ENCODE assay signal across 11 cellular contexts in genomic region chr4:182560358-182560757, GRCh38.
DNase-seq lines count a peak whose midpoint lies in the region; ATAC-seq and TF ChIP-seq lines count a peak whose summit lies in the region.
"Had no signal": no experiment of that assay in that cellular context is flagged by ENCODE, and none has a peak within 500 bp of the region (broad histone marks: within the 10 kb centered on the region; RNA-seq: fewer than 3 reads in every experiment).

No MANE protein-coding gene starts in this region.

- in situ Hi-C loops in mammary epithelial cell (cut with MboI; ENCODE audit: low sequenced_read_pairs in 2 of 2), result no loop called here

- dilution Hi-C loops in mammary epithelial cell (cut with HindIII; ENCODE audit: low sequenced_read_pairs), result no loop called here

- H2AFZ ChIP-seq in OCI-LY3 (ENCODE audit: low read depth, low read length), result peak overlapping the region; percentile 30
- no peak overlapping the region for H2AFZ ChIP-seq in smooth muscle cell (ENCODE audit: low read depth)
- no peak overlapping the region for H2AFZ ChIP-seq in mammary epithelial cell (ENCODE audit: low read depth, low read length)

- 39% methylated on average over 4 of the region's 4 CpGs for WGBS in smooth muscle cell (ENCODE audit: low lambda C conversion rate)
- WGBS in testis, 2 donors, result 61 to 75% methylated on average over 4 of the region's 4 CpGs
- 72% methylated on average over 4 of the region's 4 CpGs for WGBS in mammary epithelial cell (ENCODE audit: low coverage, missing lambda C conversion rate)

- CTCF ChIA-PET in mammary epithelial cell (lab: Charles Lee; ENCODE audit: low non-redundant PET), result no interaction called here

- ATAC-seq in esophagus mucosa, result no peak
- ATAC-seq: stimulated activated naive CD8-positive, alpha-beta T cell treated with anti-CD3 and anti-CD28 coated beads, Interleukin-15, amount 100 ng/mL, for 72 hours had no signal

- H3F3A ChIP-seq in smooth muscle cell (ENCODE audit: low read depth), result no peaks in the 10 kb centered on the region

- no peak for TF ChIP-seq CTCF in OCI-LY3 (IDR thresholded peaks at IDR 0.05; ENCODE audit: low read depth, low read length)
- peak; percentile 13 for TF ChIP-seq CTCF in smooth muscle cell (IDR thresholded peaks at IDR 0.05; ENCODE audit: borderline replicate concordance, insufficient read depth, poor library complexity, severe bottlenecking)
- TF ChIP-seq CTCF in testis (IDR thresholded peaks at IDR 0.05), result no peak
- no peak for TF ChIP-seq CTCF in mammary epithelial cell (conservative IDR thresholded peaks at IDR 0.05 in 1 of 2, IDR thresholded peaks at IDR 0.05 in 1 of 2; ENCODE audit: extremely low read depth in 1 of 2, insufficient read depth in 1 of 2, low read depth in 1 of 2, low read length in 2 of 2)

- intact Hi-C loops in testis (cut with DNase I; ENCODE audit: low total_unique reads), result no loop called here
- intact Hi-C loops in mammary epithelial cell (cut with micrococcal nuclease), result no loop called here

- peaks cover 8% of the 10 kb centered on the region for H3K4me1 ChIP-seq in OCI-LY3 (ENCODE audit: low read length)
- H3K4me1 ChIP-seq in smooth muscle cell (ENCODE audit: low read depth), result peaks cover 65% of the 10 kb centered on the region
- no peaks in the 10 kb centered on the region for H3K4me1 ChIP-seq in testis
- peaks cover 8% of the 10 kb centered on the region for H3K4me1 ChIP-seq in mammary epithelial cell (ENCODE audit: insufficient read depth, low read length)

- H3K4me3 ChIP-seq in OCI-LY3 (ENCODE audit: low read length) (no peak overlapping the region), smooth muscle cell (peak overlapping the region; percentile 31), testis (no peak overlapping the region), mammary epithelial cell (replicated peaks in 1 of 3; ENCODE audit: insufficient read depth in 1 of 3, low read depth in 2 of 3, low read length in 3 of 3) (no peak overlapping the region)

- H3K79me2 ChIP-seq in OCI-LY3 (ENCODE audit: low read length) (no peaks in the 10 kb centered on the region), smooth muscle cell (ENCODE audit: low read depth) (peaks cover 41% of the 10 kb centered on the region), mammary epithelial cell (ENCODE audit: insufficient read depth, low read length) (no peaks in the 10 kb centered on the region)

- DNase-seq in NCI-H510A treated with DMSO at 0.1 percent for 48 hours (lab: John Stamatoyannopoulos, UW), result peak; percentile 34
- no peak for DNase-seq in NCI-H510A (lab: John Stamatoyannopoulos, UW)
- peak; percentile 31 for DNase-seq in fibroblast of peridontal ligament (ENCODE audit: extremely low read depth)
- DNase-seq in smooth muscle cell (lab: John Stamatoyannopoulos, UW; ENCODE audit: unreplicated experiment), result no peak
- DNase-seq in testis, result no peak
- DNase-seq in mammary epithelial cell, result no peak
- DNase-seq: aorta; SIG-M5; stimulated activated naive CD8-positive, alpha-beta T cell treated with anti-CD3 and anti-CD28 coated beads, Interleukin-15, amount 100 ng/mL, for 72 hours had no signal

- H3K36me3 ChIP-seq in OCI-LY3 (replicated peaks; ENCODE audit: low read depth, low read length) (no peaks in the 10 kb centered on the region), smooth muscle cell (ENCODE audit: low read depth) (no peaks in the 10 kb centered on the region), testis (ENCODE audit: low read depth, missing control alignments) (no peaks in the 10 kb centered on the region), mammary epithelial cell (ENCODE audit: insufficient read depth, low read length) (no peaks in the 10 kb centered on the region)

- H3K27me3 ChIP-seq in OCI-LY3 (ENCODE audit: low read depth, low read length) (no peaks in the 10 kb centered on the region), smooth muscle cell (ENCODE audit: low read depth) (no peaks in the 10 kb centered on the region), testis (no peaks in the 10 kb centered on the region), mammary epithelial cell (ENCODE audit: insufficient read depth, low read length) (no peaks in the 10 kb centered on the region)

- TF ChIP-seq POLR2A in testis (IDR thresholded peaks at IDR 0.05), result no peak

- no peak overlapping the region for H3K27ac ChIP-seq in OCI-LY3 (ENCODE audit: low read length)
- H3K27ac ChIP-seq in smooth muscle cell (ENCODE audit: low read depth), result peak overlapping the region; percentile 61
- no peak overlapping the region for H3K27ac ChIP-seq in testis
- H3K27ac ChIP-seq in mammary epithelial cell (ENCODE audit: insufficient read depth, low read depth, low read length), result no peak overlapping the region

- H3K4me2 ChIP-seq in OCI-LY3 (ENCODE audit: low read length), result 0 out of 2 replicates have a peak overlapping the region, but pooled peaks have one; percentile 8
- H3K4me2 ChIP-seq in smooth muscle cell, result peak overlapping the region; percentile 77
- no peak overlapping the region for H3K4me2 ChIP-seq in mammary epithelial cell (ENCODE audit: insufficient read depth, low read depth, low read length)

- H3K9me3 ChIP-seq in OCI-LY3 (ENCODE audit: insufficient read depth, low read length) (no peaks in the 10 kb centered on the region), smooth muscle cell (replicated peaks; ENCODE audit: low read depth) (no peaks in the 10 kb centered on the region), testis (no peaks in the 10 kb centered on the region), mammary epithelial cell (replicated peaks; ENCODE audit: insufficient read depth, low read length) (no peaks in the 10 kb centered on the region)

- H3K9ac ChIP-seq in OCI-LY3 (ENCODE audit: low read length), result no peak overlapping the region
- no peak overlapping the region for H3K9ac ChIP-seq in smooth muscle cell (ENCODE audit: low read depth)
- H3K9ac ChIP-seq in mammary epithelial cell (ENCODE audit: insufficient read depth, low read length), result no peak overlapping the region

- H4K20me1 ChIP-seq in OCI-LY3 (ENCODE audit: insufficient read depth, low read length) (no peaks in the 10 kb centered on the region), smooth muscle cell (ENCODE audit: low read depth) (peaks cover 46% of the 10 kb centered on the region), mammary epithelial cell (ENCODE audit: insufficient read depth, low read length) (no peaks in the 10 kb centered on the region)

- no TSS peak for BruUV-seq in mammary epithelial cell (replicated peaks; lab: Mats Ljungman, UMichigan)

Comparison
In these comparisons a context has a peak if more than half of its experiments do, and no peak if none do; other contexts are left out.
1. DNase-seq: peak in NCI-H510A treated with DMSO at 0.1 percent for 48 hours (single experiment) and fibroblast of peridontal ligament (single experiment); none in NCI-H510A (single experiment), smooth muscle cell (single experiment), testis (single experiment) and mammary epithelial cell (single experiment).